8 cellular contexts compared by ENCODE assay signal in the genomic region with DNA sequence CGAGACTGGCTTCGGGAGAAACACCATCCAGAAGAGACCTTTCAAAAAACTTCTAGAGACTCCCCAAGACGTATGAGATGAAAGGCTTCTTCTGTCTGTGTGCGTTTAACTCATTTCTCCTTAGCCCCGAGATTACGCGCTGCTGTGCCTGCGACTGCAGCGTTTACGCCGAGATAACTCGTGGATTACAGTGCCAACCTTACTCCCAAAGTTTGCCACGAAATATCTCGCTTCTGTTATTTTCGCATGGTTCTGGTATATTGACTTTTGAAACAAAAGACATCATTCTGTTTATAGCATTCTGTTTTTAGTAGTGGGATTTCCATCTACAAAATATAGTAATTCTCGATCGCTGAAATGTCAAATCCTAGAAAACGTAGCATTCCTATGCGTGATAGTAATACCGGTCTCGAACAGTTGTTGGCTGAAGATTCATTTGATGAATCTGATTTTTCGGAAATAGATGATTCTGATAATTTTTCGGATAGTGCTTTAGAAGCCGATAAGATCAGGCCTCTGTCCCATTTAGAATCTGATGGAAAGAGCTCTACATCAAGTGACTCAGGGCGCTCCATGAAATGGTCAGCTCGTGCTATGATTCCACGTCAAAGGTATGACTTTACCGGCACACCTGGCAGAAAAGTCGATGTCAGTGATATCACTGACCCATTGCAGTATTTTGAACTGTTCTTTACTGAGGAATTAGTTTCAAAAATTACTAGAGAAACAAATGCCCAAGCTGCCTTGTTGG. TPM values are rescaled to one million over a fixed set of nuclear protein-coding genes. Genes with fewer than 3 reads are reported as not detected.
DNase-seq lines count a peak whose midpoint lies in the region; ATAC-seq and TF ChIP-seq lines count a peak whose summit lies in the region.

No MANE protein-coding gene starts in this region.

- intact Hi-C loops in ascending aorta (cut with DNase I): loop anchor here (1.0 to 5.0 kb wide), 4 partner anchors 108 to 885 kb away; a partner anchor contains a TSS

- H3K27ac ChIP-seq in ascending aorta: peak overlapping the region; percentile 79 to 86
- H3K27ac ChIP-seq in layer of hippocampus (ENCODE audit: low read depth, low read length): peak overlapping the region; percentile 69
- H3K27ac ChIP-seq in temporal lobe (ENCODE audit: low read depth, low read length): peak overlapping the region; percentile 82

- no peaks in the 10 kb centered on the region for H3K36me3 ChIP-seq in ascending aorta

- H3K27me3 Mint-ChIP-seq in activated CD4-positive, alpha-beta T cell treated with anti-CD3 and anti-CD28 coated beads, Interleukin-2, amount 10 ng/mL, durations not matched to agents 7 days and 5 days: no peaks in the 10 kb centered on the region

- H3K27me3 ChIP-seq in ascending aorta (no peaks in the 10 kb centered on the region), layer of hippocampus (ENCODE audit: control insufficient read depth, insufficient read depth, low read length) (no peaks in the 10 kb centered on the region)

- H3K4me3 ChIP-seq in ascending aorta: peak overlapping the region; percentile 85 to 86

- POLR2A ChIA-PET in activated CD4-positive, alpha-beta T cell treated with anti-CD3 and anti-CD28 coated beads, Interleukin-2, amount 10 ng/mL, durations not matched to agents 7 days and 5 days (lab: Charles Lee): no interaction called here

- H3K4me1 Mint-ChIP-seq in activated CD4-positive, alpha-beta T cell treated with anti-CD3 and anti-CD28 coated beads, Interleukin-2, amount 10 ng/mL, durations not matched to agents 7 days and 5 days: peaks cover 37% of the 10 kb centered on the region

- peaks cover 23% of the 10 kb centered on the region for H3K36me3 Mint-ChIP-seq in activated CD4-positive, alpha-beta T cell treated with anti-CD3 and anti-CD28 coated beads, Interleukin-2, amount 10 ng/mL, durations not matched to agents 7 days and 5 days (ENCODE audit: low read depth)

- peaks cover 0 to 3% of the 10 kb centered on the region in 2 donors for H3K4me1 ChIP-seq in ascending aorta

- TF ChIP-seq POLR2A in GM18505 (IDR thresholded peaks at IDR 0.05; ENCODE audit: borderline replicate concordance, extremely low read depth, insufficient read depth, insufficient read length): no peak

- H3K9me3 Mint-ChIP-seq in activated CD4-positive, alpha-beta T cell treated with anti-CD3 and anti-CD28 coated beads, Interleukin-2, amount 10 ng/mL, durations not matched to agents 7 days and 5 days: peaks cover 3% of the 10 kb centered on the region

- H3K27ac Mint-ChIP-seq in activated CD4-positive, alpha-beta T cell treated with anti-CD3 and anti-CD28 coated beads, Interleukin-2, amount 10 ng/mL, durations not matched to agents 7 days and 5 days: peak overlapping the region; percentile 96

- no peak for ATAC-seq in HG03571 (IDR thresholded peaks at IDR 0.05; ENCODE audit: unreplicated experiment)
- ATAC-seq in GM18505 (IDR thresholded peaks at IDR 0.05; ENCODE audit: unreplicated experiment): no peak

- peak overlapping the region; percentile 97 for H3K4me3 Mint-ChIP-seq in activated CD4-positive, alpha-beta T cell treated with anti-CD3 and anti-CD28 coated beads, Interleukin-2, amount 10 ng/mL, durations not matched to agents 7 days and 5 days

- no peak for DNase-seq in activated CD4-positive, alpha-beta T cell treated with anti-CD3 and anti-CD28 coated beads, Interleukin-2, amount 10 ng/mL, durations not matched to agents 7 days and 5 days
- no peak for DNase-seq in activated CD4-positive, alpha-beta T cell treated with anti-CD3 and anti-CD28 coated beads, Interleukin-2, amount 50 U/mL, for 1 hour
- no peak for DNase-seq in ascending aorta (ENCODE audit: low spot score in 2 of 2)
- no peak for DNase-seq in stimulated activated CD4-positive, alpha-beta T cell treated with anti-CD3 and anti-CD28 coated beads, Interleukin-2, amount 100 ng/mL, for 24 hours

- TF ChIP-seq CTCF in ascending aorta (IDR thresholded peaks at IDR 0.05): no peak

- CTCF ChIA-PET in activated CD4-positive, alpha-beta T cell treated with anti-CD3 and anti-CD28 coated beads, Interleukin-2, amount 10 ng/mL, durations not matched to agents 7 days and 5 days (lab: Charles Lee): interaction anchor here (0.7 to 1.4 kb wide), 5 partner anchors 12 to 108 kb away, joined by 3 to 4 read pairs (median 3); a partner anchor contains a TSS

- H3K9me3 ChIP-seq in ascending aorta: no peaks in the 10 kb centered on the region

RNA-seq across cellular contexts. Expression of a gene that starts 0.5 kb away (rescaled TPM):
- 1 to 10 TPM; 3.8 to 4.1 TPM for total RNA-seq in activated CD4-positive, alpha-beta T cell treated with anti-CD3 and anti-CD28 coated beads, Interleukin-2, amount 10 ng/mL, durations not matched to agents 7 days and 5 days
- total RNA-seq in ascending aorta (3.5 TPM), temporal lobe (3.2 TPM)

RNA-seq across cellular contexts. Expression of a gene that starts 0.7 kb away (rescaled TPM):
- total RNA-seq in activated CD4-positive, alpha-beta T cell treated with anti-CD3 and anti-CD28 coated beads, Interleukin-2, amount 10 ng/mL, durations not matched to agents 7 days and 5 days: 10 to 100 TPM; 63.1 to 65.6 TPM
- total RNA-seq in ascending aorta (51.0 TPM), temporal lobe (14.5 TPM)
